In the genomic region with DNA sequence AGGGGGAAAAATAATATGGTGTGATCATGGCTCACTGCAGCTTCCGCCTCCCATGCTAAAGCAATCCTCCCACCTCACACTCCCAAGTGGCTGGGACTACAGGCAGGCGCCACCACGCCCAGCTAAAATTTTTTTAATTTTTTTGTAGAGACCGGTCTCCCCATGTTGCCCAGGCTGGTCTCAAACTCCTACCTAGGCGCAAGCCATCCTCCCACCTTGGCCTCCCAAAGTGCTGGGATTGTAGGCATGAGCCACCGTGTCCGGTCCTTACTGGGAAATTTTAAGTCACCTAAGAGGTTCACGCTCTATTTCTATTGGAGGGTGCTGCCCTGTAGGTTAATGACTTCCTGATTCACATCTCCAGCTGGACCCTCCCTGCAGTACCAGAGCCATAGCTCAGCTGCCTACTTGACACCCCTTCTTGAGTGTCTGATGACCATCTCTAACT, we compare ENCODE assay signal across 8 cellular contexts. TPM values are rescaled to one million over a fixed set of nuclear protein-coding genes. Genes with fewer than 3 reads are reported as not detected.
DNase-seq lines count a peak whose midpoint lies in the region; ATAC-seq and TF ChIP-seq lines count a peak whose summit lies in the region.

No MANE protein-coding gene starts in this region.

- DNase-seq in NT2/D1 (ENCODE audit: low read depth, low spot score) (no peak), colonic mucosa (no peak), NCI-H345 (lab: John Stamatoyannopoulos, UW) (no peak), GOT3 (lab: John Stamatoyannopoulos, UW) (no peak), NCI-H1694 (lab: John Stamatoyannopoulos, UW) (no peak)

- H3K4me3 ChIP-seq in NT2/D1 (ENCODE audit: insufficient read length, low read depth) (peak overlapping the region; percentile 96), colonic mucosa (peak overlapping the region; percentile 89), muscle layer of colon (ENCODE audit: low read depth in 1 of 2, low read length in 2 of 2) (peak overlapping the region; percentile 96 to 100)

- H3K27me3 ChIP-seq in NT2/D1 (ENCODE audit: insufficient read depth, insufficient read length) (no peaks in the 10 kb centered on the region), colonic mucosa (no peaks in the 10 kb centered on the region), muscle layer of colon (ENCODE audit: control insufficient read depth in 1 of 2, insufficient read depth in 2 of 2, low read length in 2 of 2) (no peaks in the 10 kb centered on the region)

- H3K4me1 ChIP-seq in ES-I3 (ENCODE audit: insufficient read depth, low read length) (no peaks in the 10 kb centered on the region), NT2/D1 (ENCODE audit: insufficient read depth, insufficient read length) (peaks cover 3% of the 10 kb centered on the region), colonic mucosa (no peaks in the 10 kb centered on the region), muscle layer of colon (ENCODE audit: insufficient read depth, low read length) (peaks cover 23% of the 10 kb centered on the region)

- H3K27ac ChIP-seq in colonic mucosa (peak overlapping the region; percentile 10), muscle layer of colon (ENCODE audit: low read depth, low read length) (peak overlapping the region; percentile 56)

- H3K9ac ChIP-seq in ES-I3 (ENCODE audit: low read depth, low read length) (peak overlapping the region; percentile 82), NT2/D1 (ENCODE audit: insufficient read length, low read depth) (peak overlapping the region; percentile 54), colonic mucosa (ENCODE audit: low read depth in 2 of 2, low read length in 2 of 2) (peak overlapping the region; percentile 60 to 97), muscle layer of colon (ENCODE audit: low read length) (peak overlapping the region; percentile 88)

- TF ChIP-seq CTCF in colonic mucosa (IDR thresholded peaks at IDR 0.05): no peak

- intact Hi-C loops in colonic mucosa (cut with DNase I): no loop called here

- no peaks in the 10 kb centered on the region for H3K36me3 ChIP-seq in ES-I3 (ENCODE audit: insufficient read depth, low read length)
- peaks cover 14% of the 10 kb centered on the region for H3K36me3 ChIP-seq in NT2/D1 (ENCODE audit: insufficient read depth, insufficient read length, low read length)
- no peaks in the 10 kb centered on the region for H3K36me3 ChIP-seq in colonic mucosa
- H3K36me3 ChIP-seq in muscle layer of colon (ENCODE audit: insufficient read depth, low read length): no peaks in the 10 kb centered on the region

- ATAC-seq in HG02840 (IDR thresholded peaks at IDR 0.05; ENCODE audit: low FRiP score, unreplicated experiment): no peak

- no peaks in the 10 kb centered on the region for H3K9me3 ChIP-seq in ES-I3 (ENCODE audit: control insufficient read depth, insufficient read depth, low read length)
- H3K9me3 ChIP-seq in NT2/D1 (ENCODE audit: insufficient read depth, low read length): no peaks in the 10 kb centered on the region
- no peaks in the 10 kb centered on the region for H3K9me3 ChIP-seq in colonic mucosa
- H3K9me3 ChIP-seq in muscle layer of colon (ENCODE audit: low read length): no peaks in the 10 kb centered on the region

RNA-seq across cellular contexts. Expression of gene CDK5RAP1, which starts 0.6 kb away (rescaled TPM):
- 10 to 100 TPM; 18.2 to 31.0 TPM for total RNA-seq in colonic mucosa

RNA-seq across cellular contexts. Expression of gene SNTA1, which starts 41.6 kb away (rescaled TPM):
- 1 to 10 TPM; 4.5 to 5.7 TPM for total RNA-seq in colonic mucosa
